13 cellular contexts compared by ENCODE assay signal in genomic region chr10:26440091-26440445, GRCh38. TPM values are rescaled to one million over a fixed set of nuclear protein-coding genes. Genes with fewer than 3 reads are reported as not detected.
A peak's percentile ranks its signal among the peaks of the same experiment; 100 is the strongest.
DNase-seq lines count a peak whose midpoint lies in the region; ATAC-seq and TF ChIP-seq lines count a peak whose summit lies in the region.
"Had no signal": no experiment of that assay in that cellular context is flagged by ENCODE, and none has a peak within 500 bp of the region (broad histone marks: within the 10 kb centered on the region; RNA-seq: fewer than 3 reads in every experiment).

No MANE protein-coding gene starts in this region.

- H3K9me3 Mint-ChIP-seq in activated naive CD4-positive, alpha-beta T cell treated with anti-CD3 and anti-CD28 coated beads, Interleukin-2, amount 50 U/mL, for 24 hours: no peaks in the 10 kb centered on the region

- no peak for TF ChIP-seq CTCF in Peyer's patch (IDR thresholded peaks at IDR 0.05)
- no peak for TF ChIP-seq CTCF in esophagus squamous epithelium (IDR thresholded peaks at IDR 0.05)

- H3K9me3 ChIP-seq in Peyer's patch (no peaks in the 10 kb centered on the region), esophagus squamous epithelium (no peaks in the 10 kb centered on the region), thymus (ENCODE audit: control insufficient read depth) (no peaks in the 10 kb centered on the region)
- H3K9me3 ChIP-seq: BE2C, sigmoid colon had no signal

- H3K27me3 Mint-ChIP-seq in activated naive CD4-positive, alpha-beta T cell treated with anti-CD3 and anti-CD28 coated beads, Interleukin-2, amount 50 U/mL, for 24 hours: no peaks in the 10 kb centered on the region

- H3K27me3 ChIP-seq in Peyer's patch: no peaks in the 10 kb centered on the region
- H3K27me3 ChIP-seq in esophagus squamous epithelium: peaks cover 0 to 27% (median 0%) of the 10 kb centered on the region in 4 donors
- H3K27me3 ChIP-seq in thymus (ENCODE audit: control insufficient read depth, insufficient read depth): no peaks in the 10 kb centered on the region

- DNase-seq in activated naive CD4-positive, alpha-beta T cell treated with anti-CD3 and anti-CD28 coated beads, Interleukin-2, amount 50 U/mL, for 16 hours: no peak
- DNase-seq in Peyer's patch: no peak
- no peak for DNase-seq in esophagus squamous epithelium (lab: John Stamatoyannopoulos, UW)
- DNase-seq: BE2C, NCI-H1694, sigmoid colon had no signal

- peak overlapping the region; percentile 90 for H3K27ac Mint-ChIP-seq in activated naive CD4-positive, alpha-beta T cell treated with anti-CD3 and anti-CD28 coated beads, Interleukin-2, amount 50 U/mL, for 24 hours

- WGBS in esophagus squamous epithelium, 2 donors: 23 to 33% methylated on average over 1 of the region's 1 CpG
- WGBS in thymus: 4% methylated on average over 1 of the region's 1 CpG

- H3K36me3 Mint-ChIP-seq in activated naive CD4-positive, alpha-beta T cell treated with anti-CD3 and anti-CD28 coated beads, Interleukin-2, amount 50 U/mL, for 24 hours: peaks cover 17% of the 10 kb centered on the region

- H3K4me1 Mint-ChIP-seq in activated naive CD4-positive, alpha-beta T cell treated with anti-CD3 and anti-CD28 coated beads, Interleukin-2, amount 50 U/mL, for 24 hours: peaks cover 69% of the 10 kb centered on the region

- TF ChIP-seq POLR2A in Peyer's patch (IDR thresholded peaks at IDR 0.05) (no peak), esophagus squamous epithelium (IDR thresholded peaks at IDR 0.05) (no peak)

- no peaks in the 10 kb centered on the region for H3K36me3 ChIP-seq in Peyer's patch
- no peaks in the 10 kb centered on the region for H3K36me3 ChIP-seq in esophagus squamous epithelium
- H3K36me3 ChIP-seq in thymus (ENCODE audit: control insufficient read depth, insufficient read depth): peaks cover 5% of the 10 kb centered on the region
- H3K36me3 ChIP-seq: BE2C, sigmoid colon had no signal

- H3K4me3 ChIP-seq in Peyer's patch: peak overlapping the region; percentile 58 to 70 (median 64)
- peak overlapping the region in 3 of 4 donors; percentile 42 to 65 (median 52) for H3K4me3 ChIP-seq in esophagus squamous epithelium
- peak overlapping the region; percentile 95 for H3K4me3 ChIP-seq in thymus (ENCODE audit: low read length)

- H3K4me1 ChIP-seq in Peyer's patch (peaks cover 0 to 9% (median 0%) of the 10 kb centered on the region in 4 donors), esophagus squamous epithelium (peaks cover 0 to 14% (median 0%) of the 10 kb centered on the region in 3 donors), thymus (ENCODE audit: control insufficient read depth, insufficient read depth, low read length) (peaks cover 24% of the 10 kb centered on the region)
- H3K4me1 ChIP-seq: BE2C had no signal

- intact Hi-C loops in esophagus squamous epithelium (cut with DNase I): no loop called here

- no peak for ATAC-seq in HG02885 (IDR thresholded peaks at IDR 0.05; ENCODE audit: poor library complexity, unreplicated experiment)
- no peak for ATAC-seq in HG02588 (IDR thresholded peaks at IDR 0.05; ENCODE audit: unreplicated experiment)
- ATAC-seq in HG02840 (IDR thresholded peaks at IDR 0.05; ENCODE audit: low FRiP score, unreplicated experiment): no peak
- ATAC-seq: esophagus mucosa had no signal

- H3K4me3 Mint-ChIP-seq in activated naive CD4-positive, alpha-beta T cell treated with anti-CD3 and anti-CD28 coated beads, Interleukin-2, amount 50 U/mL, for 24 hours: peak overlapping the region; percentile 96

- H3K27ac ChIP-seq in Peyer's patch: peak overlapping the region; percentile 88 to 95 (median 91)
- H3K27ac ChIP-seq in esophagus squamous epithelium: peak overlapping the region in 2 of 4 donors; percentile 70 to 87
- H3K27ac ChIP-seq in thymus (ENCODE audit: low read depth): peak overlapping the region; percentile 42

RNA-seq across cellular contexts. Expression of gene APBB1IP, which starts 1.9 kb away (rescaled TPM):
- 10 to 100 TPM in 1 of 4 donors, 1 to 10 TPM in 3; 3.3 to 32.2 (median 4.9) TPM for total RNA-seq in Peyer's patch
- total RNA-seq in esophagus squamous epithelium: 1 to 10 TPM in 3 of 4 donors, under 1 TPM in 1; 0.45 to 5.5 (median 1.7) TPM
- 40.0 TPM for polyA plus RNA-seq in thymus
- total RNA-seq: bronchial epithelial cell had no signal
